In genomic region chrX:3939967-3940610, GRCh38 we compare ENCODE assay signal across 8 cellular contexts.
A peak's percentile ranks its signal among the peaks of the same experiment; 100 is the strongest.
DNase-seq lines count a peak whose midpoint lies in the region; ATAC-seq lines count a peak whose summit lies in the region.

No MANE protein-coding gene starts in this region.

- POLR2A ChIA-PET in activated CD4-positive, alpha-beta memory T cell treated with anti-CD3 and anti-CD28 coated beads, Interleukin-2, amount 10 ng/mL, durations not matched to agents 7 days and 5 days (lab: Charles Lee): no interaction called here

- H3K9ac ChIP-seq in Karpas-422 (ENCODE audit: low read length): no peak overlapping the region

- no peaks in the 10 kb centered on the region for H3K4me1 ChIP-seq in Karpas-422 (ENCODE audit: low read length)

- H3K4me2 ChIP-seq in Karpas-422 (ENCODE audit: low read depth, low read length, poor library complexity, severe bottlenecking): no peak overlapping the region

- H3K79me2 ChIP-seq in Karpas-422 (ENCODE audit: low read length): no peaks in the 10 kb centered on the region

- no peak overlapping the region for H3K27ac Mint-ChIP-seq in activated CD4-positive, alpha-beta memory T cell treated with anti-CD3 and anti-CD28 coated beads, Interleukin-2, amount 10 ng/mL, durations not matched to agents 7 days and 5 days

- no peak overlapping the region for H3K4me3 ChIP-seq in Karpas-422 (ENCODE audit: low read length)

- H3K9me3 ChIP-seq in Karpas-422 (ENCODE audit: low read length): no peaks in the 10 kb centered on the region

- CTCF ChIA-PET in activated CD4-positive, alpha-beta memory T cell treated with anti-CD3 and anti-CD28 coated beads, Interleukin-2, amount 10 ng/mL, durations not matched to agents 7 days and 5 days (lab: Charles Lee): interaction anchor here (1.0 kb wide), 1 partner anchor 288 kb away, joined by 3 read pairs; no protein-coding TSS in a partner anchor

- DNase-seq in GM03348 (ENCODE audit: low spot score): peak; percentile 42
- peak; percentile 74 for DNase-seq in Karpas-422
- DNase-seq in astrocyte of the hippocampus (ENCODE audit: low read depth, low spot score): peak; percentile 46
- peak; percentile 10 for DNase-seq in myocyte (ENCODE audit: low read depth)
- DNase-seq in activated CD4-positive, alpha-beta memory T cell treated with anti-CD3 and anti-CD28 coated beads, Interleukin-2, amount 10 ng/mL, durations not matched to agents 7 days and 5 days: no peak
- no peak for DNase-seq in stimulated activated CD4-positive, alpha-beta T cell treated with anti-CD3 and anti-CD28 coated beads, Interleukin-15, amount 100 ng/mL, for 24 hours

- H3K36me3 ChIP-seq in Karpas-422 (ENCODE audit: insufficient read depth, low read length): no peaks in the 10 kb centered on the region

- ATAC-seq in HG02798 (IDR thresholded peaks at IDR 0.05; ENCODE audit: poor library complexity, unreplicated experiment) (no peak), HG02642 (IDR thresholded peaks at IDR 0.05; ENCODE audit: poor library complexity, unreplicated experiment) (no peak)

- H3K27me3 Mint-ChIP-seq in activated CD4-positive, alpha-beta memory T cell treated with anti-CD3 and anti-CD28 coated beads, Interleukin-2, amount 10 ng/mL, durations not matched to agents 7 days and 5 days: peaks cover 8% of the 10 kb centered on the region

- H3K36me3 Mint-ChIP-seq in activated CD4-positive, alpha-beta memory T cell treated with anti-CD3 and anti-CD28 coated beads, Interleukin-2, amount 10 ng/mL, durations not matched to agents 7 days and 5 days (ENCODE audit: low read depth): no peaks in the 10 kb centered on the region

- H4K20me1 ChIP-seq in Karpas-422 (ENCODE audit: insufficient read depth, low read depth, low read length): no peaks in the 10 kb centered on the region

- no peaks in the 10 kb centered on the region for H3K4me1 Mint-ChIP-seq in activated CD4-positive, alpha-beta memory T cell treated with anti-CD3 and anti-CD28 coated beads, Interleukin-2, amount 10 ng/mL, durations not matched to agents 7 days and 5 days

- no peaks in the 10 kb centered on the region for H3K9me3 Mint-ChIP-seq in activated CD4-positive, alpha-beta memory T cell treated with anti-CD3 and anti-CD28 coated beads, Interleukin-2, amount 10 ng/mL, durations not matched to agents 7 days and 5 days

- no peak overlapping the region for H3K4me3 Mint-ChIP-seq in activated CD4-positive, alpha-beta memory T cell treated with anti-CD3 and anti-CD28 coated beads, Interleukin-2, amount 10 ng/mL, durations not matched to agents 7 days and 5 days

- no peak overlapping the region for H3K27ac ChIP-seq in Karpas-422 (ENCODE audit: low read length)

- no peak overlapping the region for H2AFZ ChIP-seq in Karpas-422 (ENCODE audit: low read length)

- H3K27me3 ChIP-seq in Karpas-422 (ENCODE audit: low read length): no peaks in the 10 kb centered on the region

- H3K9me2 ChIP-seq in Karpas-422 (replicated peaks; ENCODE audit: insufficient read depth, low read length): no peaks in the 10 kb centered on the region

Comparison
In these comparisons a context has a peak if more than half of its experiments do, and no peak if none do; other contexts are left out.
1. DNase-seq: peak in GM03348 (single experiment), Karpas-422 (single experiment), astrocyte of the hippocampus (single experiment) and myocyte (single experiment); none in activated CD4-positive, alpha-beta memory T cell treated with anti-CD3 and anti-CD28 coated beads, Interleukin-2, amount 10 ng/mL, durations not matched to agents 7 days and 5 days (single experiment) and stimulated activated CD4-positive, alpha-beta T cell treated with anti-CD3 and anti-CD28 coated beads, Interleukin-15, amount 100 ng/mL, for 24 hours (single experiment).